In the genomic region with DNA sequence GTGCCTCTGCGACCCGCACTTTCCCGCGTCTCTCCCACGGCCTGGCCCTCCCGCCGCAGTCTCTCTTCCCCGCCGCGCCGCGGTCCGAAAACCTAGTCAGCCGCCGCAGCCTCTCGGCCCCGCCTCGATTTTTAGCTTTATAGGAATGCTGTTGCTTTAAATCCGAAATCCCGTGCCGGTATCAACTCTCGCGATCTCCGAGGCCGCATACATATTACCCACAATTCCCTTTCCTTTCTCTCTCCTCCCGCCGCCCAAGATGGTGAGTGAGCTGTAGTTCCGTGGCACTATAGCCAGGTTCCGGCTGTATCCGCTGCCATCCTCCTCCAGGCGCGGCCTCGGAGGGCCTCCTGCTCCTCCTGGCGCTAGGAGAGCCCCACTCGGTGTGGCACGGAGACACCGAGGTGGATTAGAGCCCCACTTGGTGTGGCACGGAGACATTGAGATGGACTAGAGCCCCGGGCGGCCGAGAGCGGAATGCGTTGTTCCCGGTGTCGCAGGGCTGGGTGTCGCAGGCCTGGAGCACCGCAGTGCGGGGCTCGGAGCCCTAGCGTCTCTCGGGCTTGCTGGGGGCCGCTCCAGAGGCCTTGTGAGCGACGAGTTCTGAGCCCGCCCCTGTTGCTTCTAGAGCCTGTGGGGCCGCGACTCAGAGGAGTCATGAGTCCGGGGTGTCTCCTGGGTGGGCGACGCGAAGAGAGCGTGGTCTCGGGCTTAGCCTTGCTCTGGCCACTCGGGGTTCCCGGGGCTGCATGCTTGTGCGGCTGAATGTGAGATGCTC, we compare ENCODE assay signal across 1 cellular context.
TF ChIP-seq lines count a peak whose summit lies in the region.

A gene (minus strand): TSS at position 147 of the 778 bp plus-strand sequence. CDS start 1,469 bp downstream, outside the sequence.
A gene (plus strand): TSS at position 234 of the 778 bp plus-strand sequence. CDS start 26 bp downstream, at position 260.

TF ChIP-seq in GM12878, 131 proteins besides CTCF, POLR2A, EP300 and RAD21 (continued from another document and continues in another):
- TF ChIP-seq, protein P1, sequence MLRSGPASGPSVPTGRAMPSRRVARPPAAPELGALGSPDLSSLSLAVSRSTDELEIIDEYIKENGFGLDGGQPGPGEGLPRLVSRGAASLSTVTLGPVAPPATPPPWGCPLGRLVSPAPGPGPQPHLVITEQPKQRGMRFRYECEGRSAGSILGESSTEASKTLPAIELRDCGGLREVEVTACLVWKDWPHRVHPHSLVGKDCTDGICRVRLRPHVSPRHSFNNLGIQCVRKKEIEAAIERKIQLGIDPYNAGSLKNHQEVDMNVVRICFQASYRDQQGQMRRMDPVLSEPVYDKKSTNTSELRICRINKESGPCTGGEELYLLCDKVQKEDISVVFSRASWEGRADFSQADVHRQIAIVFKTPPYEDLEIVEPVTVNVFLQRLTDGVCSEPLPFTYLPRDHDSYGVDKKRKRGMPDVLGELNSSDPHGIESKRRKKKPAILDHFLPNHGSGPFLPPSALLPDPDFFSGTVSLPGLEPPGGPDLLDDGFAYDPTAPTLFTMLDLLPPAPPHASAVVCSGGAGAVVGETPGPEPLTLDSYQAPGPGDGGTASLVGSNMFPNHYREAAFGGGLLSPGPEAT (IDR thresholded peaks at IDR 0.05; ENCODE audit: low read depth) = peak; percentile 95
- TF ChIP-seq NFYA (IDR thresholded peaks at IDR 0.05; ENCODE audit: borderline replicate concordance, low read depth, low read length) = no peak
- 0 out of 2 replicates have a peak, but pooled peaks have one; percentile 35 for TF ChIP-seq GABPA (IDR thresholded peaks at IDR 0.05; ENCODE audit: low read depth)
- TF ChIP-seq TAF1 (IDR thresholded peaks at IDR 0.05; ENCODE audit: borderline replicate concordance, low read depth, low read length) = peak; percentile 100
- peak; percentile 99 for TF ChIP-seq POU2F2 (IDR thresholded peaks at IDR 0.05; ENCODE audit: borderline replicate concordance, low read depth, low read length)
- peak; percentile 80; the same call in 1 of the 2 replicates for TF ChIP-seq MXI1 (IDR thresholded peaks at IDR 0.05; ENCODE audit: low read depth, low read length)
- no peak for TF ChIP-seq TBL1XR1 (IDR thresholded peaks at IDR 0.05; ENCODE audit: low read depth, low read length)
- TF ChIP-seq FOXK2 (IDR thresholded peaks at IDR 0.05) = no peak
- TF ChIP-seq HDAC2 (IDR thresholded peaks at IDR 0.05) = no peak
- TF ChIP-seq, protein P2, sequence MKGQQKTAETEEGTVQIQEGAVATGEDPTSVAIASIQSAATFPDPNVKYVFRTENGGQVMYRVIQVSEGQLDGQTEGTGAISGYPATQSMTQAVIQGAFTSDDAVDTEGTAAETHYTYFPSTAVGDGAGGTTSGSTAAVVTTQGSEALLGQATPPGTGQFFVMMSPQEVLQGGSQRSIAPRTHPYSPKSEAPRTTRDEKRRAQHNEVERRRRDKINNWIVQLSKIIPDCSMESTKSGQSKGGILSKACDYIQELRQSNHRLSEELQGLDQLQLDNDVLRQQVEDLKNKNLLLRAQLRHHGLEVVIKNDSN (IDR thresholded peaks at IDR 0.05; ENCODE audit: borderline replicate concordance, extremely low read length, insufficient read depth, low read depth, low read length) = no peak
- TF ChIP-seq STAT1 (conservative IDR thresholded peaks at IDR 0.05) = peak; percentile 93; the same call in 1 of the 2 replicates
- TF ChIP-seq, protein P3, sequence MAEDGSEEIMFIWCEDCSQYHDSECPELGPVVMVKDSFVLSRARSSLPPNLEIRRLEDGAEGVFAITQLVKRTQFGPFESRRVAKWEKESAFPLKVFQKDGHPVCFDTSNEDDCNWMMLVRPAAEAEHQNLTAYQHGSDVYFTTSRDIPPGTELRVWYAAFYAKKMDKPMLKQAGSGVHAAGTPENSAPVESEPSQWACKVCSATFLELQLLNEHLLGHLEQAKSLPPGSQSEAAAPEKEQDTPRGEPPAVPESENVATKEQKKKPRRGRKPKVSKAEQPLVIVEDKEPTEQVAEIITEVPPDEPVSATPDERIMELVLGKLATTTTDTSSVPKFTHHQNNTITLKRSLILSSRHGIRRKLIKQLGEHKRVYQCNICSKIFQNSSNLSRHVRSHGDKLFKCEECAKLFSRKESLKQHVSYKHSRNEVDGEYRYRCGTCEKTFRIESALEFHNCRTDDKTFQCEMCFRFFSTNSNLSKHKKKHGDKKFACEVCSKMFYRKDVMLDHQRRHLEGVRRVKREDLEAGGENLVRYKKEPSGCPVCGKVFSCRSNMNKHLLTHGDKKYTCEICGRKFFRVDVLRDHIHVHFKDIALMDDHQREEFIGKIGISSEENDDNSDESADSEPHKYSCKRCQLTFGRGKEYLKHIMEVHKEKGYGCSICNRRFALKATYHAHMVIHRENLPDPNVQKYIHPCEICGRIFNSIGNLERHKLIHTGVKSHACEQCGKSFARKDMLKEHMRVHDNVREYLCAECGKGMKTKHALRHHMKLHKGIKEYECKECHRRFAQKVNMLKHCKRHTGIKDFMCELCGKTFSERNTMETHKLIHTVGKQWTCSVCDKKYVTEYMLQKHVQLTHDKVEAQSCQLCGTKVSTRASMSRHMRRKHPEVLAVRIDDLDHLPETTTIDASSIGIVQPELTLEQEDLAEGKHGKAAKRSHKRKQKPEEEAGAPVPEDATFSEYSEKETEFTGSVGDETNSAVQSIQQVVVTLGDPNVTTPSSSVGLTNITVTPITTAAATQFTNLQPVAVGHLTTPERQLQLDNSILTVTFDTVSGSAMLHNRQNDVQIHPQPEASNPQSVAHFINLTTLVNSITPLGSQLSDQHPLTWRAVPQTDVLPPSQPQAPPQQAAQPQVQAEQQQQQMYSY (CRISPR knock-in tag; IDR thresholded peaks at IDR 0.05) = no peak
- no peak for TF ChIP-seq STAT3 (IDR thresholded peaks at IDR 0.05; ENCODE audit: low read depth, low read length)
- TF ChIP-seq ZNF217 (IDR thresholded peaks at IDR 0.05) = no peak
- TF ChIP-seq, protein P4, sequence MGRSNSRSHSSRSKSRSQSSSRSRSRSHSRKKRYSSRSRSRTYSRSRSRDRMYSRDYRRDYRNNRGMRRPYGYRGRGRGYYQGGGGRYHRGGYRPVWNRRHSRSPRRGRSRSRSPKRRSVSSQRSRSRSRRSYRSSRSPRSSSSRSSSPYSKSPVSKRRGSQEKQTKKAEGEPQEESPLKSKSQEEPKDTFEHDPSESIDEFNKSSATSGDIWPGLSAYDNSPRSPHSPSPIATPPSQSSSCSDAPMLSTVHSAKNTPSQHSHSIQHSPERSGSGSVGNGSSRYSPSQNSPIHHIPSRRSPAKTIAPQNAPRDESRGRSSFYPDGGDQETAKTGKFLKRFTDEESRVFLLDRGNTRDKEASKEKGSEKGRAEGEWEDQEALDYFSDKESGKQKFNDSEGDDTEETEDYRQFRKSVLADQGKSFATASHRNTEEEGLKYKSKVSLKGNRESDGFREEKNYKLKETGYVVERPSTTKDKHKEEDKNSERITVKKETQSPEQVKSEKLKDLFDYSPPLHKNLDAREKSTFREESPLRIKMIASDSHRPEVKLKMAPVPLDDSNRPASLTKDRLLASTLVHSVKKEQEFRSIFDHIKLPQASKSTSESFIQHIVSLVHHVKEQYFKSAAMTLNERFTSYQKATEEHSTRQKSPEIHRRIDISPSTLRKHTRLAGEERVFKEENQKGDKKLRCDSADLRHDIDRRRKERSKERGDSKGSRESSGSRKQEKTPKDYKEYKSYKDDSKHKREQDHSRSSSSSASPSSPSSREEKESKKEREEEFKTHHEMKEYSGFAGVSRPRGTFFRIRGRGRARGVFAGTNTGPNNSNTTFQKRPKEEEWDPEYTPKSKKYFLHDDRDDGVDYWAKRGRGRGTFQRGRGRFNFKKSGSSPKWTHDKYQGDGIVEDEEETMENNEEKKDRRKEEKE (IDR thresholded peaks at IDR 0.05) = no peak
- TF ChIP-seq JUNB (IDR thresholded peaks at IDR 0.05) = no peak
- TF ChIP-seq ESRRA (IDR thresholded peaks at IDR 0.05; ENCODE audit: low read length) = no peak
- no peak for TF ChIP-seq NRF1 (conservative IDR thresholded peaks at IDR 0.05; ENCODE audit: low read depth, low read length)
- TF ChIP-seq SIX5 (IDR thresholded peaks at IDR 0.05; ENCODE audit: low read depth, low read length, severe bottlenecking) = peak; percentile 20
- TF ChIP-seq CBX3 (IDR thresholded peaks at IDR 0.05; ENCODE audit: borderline replicate concordance, low read depth) = no peak
- TF ChIP-seq SREBF1 (IDR thresholded peaks at IDR 0.05; ENCODE audit: low read length) = no peak
- TF ChIP-seq, protein P5, sequence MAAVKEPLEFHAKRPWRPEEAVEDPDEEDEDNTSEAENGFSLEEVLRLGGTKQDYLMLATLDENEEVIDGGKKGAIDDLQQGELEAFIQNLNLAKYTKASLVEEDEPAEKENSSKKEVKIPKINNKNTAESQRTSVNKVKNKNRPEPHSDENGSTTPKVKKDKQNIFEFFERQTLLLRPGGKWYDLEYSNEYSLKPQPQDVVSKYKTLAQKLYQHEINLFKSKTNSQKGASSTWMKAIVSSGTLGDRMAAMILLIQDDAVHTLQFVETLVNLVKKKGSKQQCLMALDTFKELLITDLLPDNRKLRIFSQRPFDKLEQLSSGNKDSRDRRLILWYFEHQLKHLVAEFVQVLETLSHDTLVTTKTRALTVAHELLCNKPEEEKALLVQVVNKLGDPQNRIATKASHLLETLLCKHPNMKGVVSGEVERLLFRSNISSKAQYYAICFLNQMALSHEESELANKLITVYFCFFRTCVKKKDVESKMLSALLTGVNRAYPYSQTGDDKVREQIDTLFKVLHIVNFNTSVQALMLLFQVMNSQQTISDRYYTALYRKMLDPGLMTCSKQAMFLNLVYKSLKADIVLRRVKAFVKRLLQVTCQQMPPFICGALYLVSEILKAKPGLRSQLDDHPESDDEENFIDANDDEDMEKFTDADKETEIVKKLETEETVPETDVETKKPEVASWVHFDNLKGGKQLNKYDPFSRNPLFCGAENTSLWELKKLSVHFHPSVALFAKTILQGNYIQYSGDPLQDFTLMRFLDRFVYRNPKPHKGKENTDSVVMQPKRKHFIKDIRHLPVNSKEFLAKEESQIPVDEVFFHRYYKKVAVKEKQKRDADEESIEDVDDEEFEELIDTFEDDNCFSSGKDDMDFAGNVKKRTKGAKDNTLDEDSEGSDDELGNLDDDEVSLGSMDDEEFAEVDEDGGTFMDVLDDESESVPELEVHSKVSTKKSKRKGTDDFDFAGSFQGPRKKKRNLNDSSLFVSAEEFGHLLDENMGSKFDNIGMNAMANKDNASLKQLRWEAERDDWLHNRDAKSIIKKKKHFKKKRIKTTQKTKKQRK (IDR thresholded peaks at IDR 0.05; ENCODE audit: low read depth, low read length) = no peak
- TF ChIP-seq, protein P6, sequence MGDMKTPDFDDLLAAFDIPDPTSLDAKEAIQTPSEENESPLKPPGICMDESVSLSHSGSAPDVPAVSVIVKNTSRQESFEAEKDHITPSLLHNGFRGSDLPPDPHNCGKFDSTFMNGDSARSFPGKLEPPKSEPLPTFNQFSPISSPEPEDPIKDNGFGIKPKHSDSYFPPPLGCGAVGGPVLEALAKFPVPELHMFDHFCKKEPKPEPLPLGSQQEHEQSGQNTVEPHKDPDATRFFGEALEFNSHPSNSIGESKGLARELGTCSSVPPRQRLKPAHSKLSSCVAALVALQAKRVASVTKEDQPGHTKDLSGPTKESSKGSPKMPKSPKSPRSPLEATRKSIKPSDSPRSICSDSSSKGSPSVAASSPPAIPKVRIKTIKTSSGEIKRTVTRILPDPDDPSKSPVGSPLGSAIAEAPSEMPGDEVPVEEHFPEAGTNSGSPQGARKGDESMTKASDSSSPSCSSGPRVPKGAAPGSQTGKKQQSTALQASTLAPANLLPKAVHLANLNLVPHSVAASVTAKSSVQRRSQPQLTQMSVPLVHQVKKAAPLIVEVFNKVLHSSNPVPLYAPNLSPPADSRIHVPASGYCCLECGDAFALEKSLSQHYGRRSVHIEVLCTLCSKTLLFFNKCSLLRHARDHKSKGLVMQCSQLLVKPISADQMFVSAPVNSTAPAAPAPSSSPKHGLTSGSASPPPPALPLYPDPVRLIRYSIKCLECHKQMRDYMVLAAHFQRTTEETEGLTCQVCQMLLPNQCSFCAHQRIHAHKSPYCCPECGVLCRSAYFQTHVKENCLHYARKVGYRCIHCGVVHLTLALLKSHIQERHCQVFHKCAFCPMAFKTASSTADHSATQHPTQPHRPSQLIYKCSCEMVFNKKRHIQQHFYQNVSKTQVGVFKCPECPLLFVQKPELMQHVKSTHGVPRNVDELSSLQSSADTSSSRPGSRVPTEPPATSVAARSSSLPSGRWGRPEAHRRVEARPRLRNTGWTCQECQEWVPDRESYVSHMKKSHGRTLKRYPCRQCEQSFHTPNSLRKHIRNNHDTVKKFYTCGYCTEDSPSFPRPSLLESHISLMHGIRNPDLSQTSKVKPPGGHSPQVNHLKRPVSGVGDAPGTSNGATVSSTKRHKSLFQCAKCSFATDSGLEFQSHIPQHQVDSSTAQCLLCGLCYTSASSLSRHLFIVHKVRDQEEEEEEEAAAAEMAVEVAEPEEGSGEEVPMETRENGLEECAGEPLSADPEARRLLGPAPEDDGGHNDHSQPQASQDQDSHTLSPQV (IDR thresholded peaks at IDR 0.05) = no peak
- no peak for TF ChIP-seq TCF7 (IDR thresholded peaks at IDR 0.05; ENCODE audit: borderline replicate concordance)
- no peak for TF ChIP-seq SPI1 (IDR thresholded peaks at IDR 0.05; ENCODE audit: borderline replicate concordance, insufficient read depth, low read depth, low read length)
- peak; percentile 99 for TF ChIP-seq CHD2 (IDR thresholded peaks at IDR 0.05; ENCODE audit: borderline replicate concordance, low read depth, low read length)
- TF ChIP-seq, protein P7, sequence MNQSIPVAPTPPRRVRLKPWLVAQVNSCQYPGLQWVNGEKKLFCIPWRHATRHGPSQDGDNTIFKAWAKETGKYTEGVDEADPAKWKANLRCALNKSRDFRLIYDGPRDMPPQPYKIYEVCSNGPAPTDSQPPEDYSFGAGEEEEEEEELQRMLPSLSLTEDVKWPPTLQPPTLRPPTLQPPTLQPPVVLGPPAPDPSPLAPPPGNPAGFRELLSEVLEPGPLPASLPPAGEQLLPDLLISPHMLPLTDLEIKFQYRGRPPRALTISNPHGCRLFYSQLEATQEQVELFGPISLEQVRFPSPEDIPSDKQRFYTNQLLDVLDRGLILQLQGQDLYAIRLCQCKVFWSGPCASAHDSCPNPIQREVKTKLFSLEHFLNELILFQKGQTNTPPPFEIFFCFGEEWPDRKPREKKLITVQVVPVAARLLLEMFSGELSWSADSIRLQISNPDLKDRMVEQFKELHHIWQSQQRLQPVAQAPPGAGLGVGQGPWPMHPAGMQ (IDR thresholded peaks at IDR 0.05; ENCODE audit: borderline replicate concordance) = peak; percentile 86
- TF ChIP-seq CHD4 (IDR thresholded peaks at IDR 0.05) = no peak
- TF ChIP-seq, protein P8, sequence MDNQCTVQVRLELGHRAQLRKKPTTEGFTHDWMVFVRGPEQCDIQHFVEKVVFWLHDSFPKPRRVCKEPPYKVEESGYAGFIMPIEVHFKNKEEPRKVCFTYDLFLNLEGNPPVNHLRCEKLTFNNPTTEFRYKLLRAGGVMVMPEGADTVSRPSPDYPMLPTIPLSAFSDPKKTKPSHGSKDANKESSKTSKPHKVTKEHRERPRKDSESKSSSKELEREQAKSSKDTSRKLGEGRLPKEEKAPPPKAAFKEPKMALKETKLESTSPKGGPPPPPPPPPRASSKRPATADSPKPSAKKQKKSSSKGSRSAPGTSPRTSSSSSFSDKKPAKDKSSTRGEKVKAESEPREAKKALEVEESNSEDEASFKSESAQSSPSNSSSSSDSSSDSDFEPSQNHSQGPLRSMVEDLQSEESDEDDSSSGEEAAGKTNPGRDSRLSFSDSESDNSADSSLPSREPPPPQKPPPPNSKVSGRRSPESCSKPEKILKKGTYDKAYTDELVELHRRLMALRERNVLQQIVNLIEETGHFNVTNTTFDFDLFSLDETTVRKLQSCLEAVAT (IDR thresholded peaks at IDR 0.05) = peak; percentile 89
- TF ChIP-seq IRF4 (IDR thresholded peaks at IDR 0.05; ENCODE audit: low read depth, low read length) = peak; percentile 57; the same call in 1 of the 2 replicates
- TF ChIP-seq MTA3 (IDR thresholded peaks at IDR 0.05; ENCODE audit: borderline replicate concordance, low read length) = peak; percentile 67; the same call in 1 of the 2 replicates
